Comparison of ENCODE assay signal across 8 cellular contexts in genomic region chr17:8382052-8382879, GRCh38. TPM values are rescaled to one million over a fixed set of nuclear protein-coding genes. Genes with fewer than 3 reads are reported as not detected.
DNase-seq lines count a peak whose midpoint lies in the region; ATAC-seq and TF ChIP-seq lines count a peak whose summit lies in the region.

No MANE protein-coding gene starts in this region.

- DNase-seq in NCI-H82 (lab: John Stamatoyannopoulos, UW) (peak; percentile 76), NCI-H82 treated with DMSO at 0.1 percent for 48 hours (lab: John Stamatoyannopoulos, UW; ENCODE audit: unreplicated experiment) (no peak), glutamatergic neuron (no peak), spleen (no peak), HK-2 (ENCODE audit: unreplicated experiment) (no peak), superior temporal gyrus (ENCODE audit: extremely low spot score) (no peak)

- intact Hi-C loops in spleen (cut with DNase I; ENCODE audit: low total_unique reads): no loop called here

- peak overlapping the region; percentile 99 for H3K4me3 Mint-ChIP-seq in glutamatergic neuron (ENCODE audit: unreplicated experiment)

- ATAC-seq in HG02870 (IDR thresholded peaks at IDR 0.05; ENCODE audit: unreplicated experiment): no peak

- H3K27ac Mint-ChIP-seq in glutamatergic neuron (ENCODE audit: unreplicated experiment): peak overlapping the region; percentile 95

- H3K27ac ChIP-seq in VCaP (peak overlapping the region; percentile 92), spleen (peak overlapping the region; percentile 76 to 97 (median 93))

- no peak for TF ChIP-seq POLR2A in spleen (IDR thresholded peaks at IDR 0.05)

- peak overlapping the region; percentile 70 to 95 (median 84) for H3K4me3 ChIP-seq in spleen

- H3K9me3 Mint-ChIP-seq in glutamatergic neuron (ENCODE audit: unreplicated experiment): peaks cover 8% of the 10 kb centered on the region

- peaks cover 36 to 74% (median 55%) of the 10 kb centered on the region in 6 donors for H3K4me1 ChIP-seq in spleen

- no peaks in the 10 kb centered on the region for H3K36me3 Mint-ChIP-seq in glutamatergic neuron (ENCODE audit: unreplicated experiment)

- no peaks in the 10 kb centered on the region for H3K27me3 ChIP-seq in spleen (replicated peaks in 1 of 7)

- H3K27me3 Mint-ChIP-seq in glutamatergic neuron (ENCODE audit: unreplicated experiment): peaks cover 8% of the 10 kb centered on the region

- TF ChIP-seq CTCF in VCaP (conservative IDR thresholded peaks at IDR 0.05) (no peak), glutamatergic neuron (IDR thresholded peaks at IDR 0.05; ENCODE audit: partially characterized antibody, unreplicated experiment) (no peak), spleen (IDR thresholded peaks at IDR 0.05 in 8 of 11, conservative IDR thresholded peaks at IDR 0.05 in 3 of 11) (no peak)

- peaks cover 0 to 49% (median 46%) of the 10 kb centered on the region in 6 donors for H3K36me3 ChIP-seq in spleen

- no peaks in the 10 kb centered on the region for H3K9me3 ChIP-seq in spleen

- peaks cover 8% of the 10 kb centered on the region for H3K4me1 Mint-ChIP-seq in glutamatergic neuron (ENCODE audit: low read depth, unreplicated experiment)

- 15 to 18% (median 16%) methylated on average over 27 of the region's 27 CpGs for WGBS in spleen, 5 donors

RNA-seq across cellular contexts. Expression of gene RPL26, which starts 0.7 kb away (rescaled TPM):
- 941 TPM for total RNA-seq in glutamatergic neuron (ENCODE audit: unreplicated experiment)
- total RNA-seq in spleen: 1,000 to 10,000 TPM; 1,067 to 3,608 (median 1,651) TPM
- polyA plus RNA-seq in spleen: 1,000 to 10,000 TPM; 5,013 to 7,063 (median 6,510) TPM

RNA-seq across cellular contexts. Expression of gene RNF222, which starts 15.4 kb away (rescaled TPM):
- total RNA-seq in glutamatergic neuron (ENCODE audit: unreplicated experiment): not detected
- total RNA-seq in spleen: not detected
- polyA plus RNA-seq in spleen: under 1 TPM in 2 of 3 donors, not detected in 1; 0.03 to 0.05 TPM

RNA-seq across cellular contexts. Expression of gene ODF4, which starts 42.6 kb away (rescaled TPM):
- total RNA-seq in glutamatergic neuron (ENCODE audit: unreplicated experiment) (not detected), spleen (not detected)
- polyA plus RNA-seq in spleen: not detected

RNA-seq across cellular contexts. Expression of gene NDEL1, which starts 53.4 kb away (rescaled TPM):
- 51.7 TPM for total RNA-seq in glutamatergic neuron (ENCODE audit: unreplicated experiment)
- 100 to 1,000 TPM in 3 of 7 donors, 10 to 100 TPM in 4; 67.7 to 141 (median 90.5) TPM for total RNA-seq in spleen
- 10 to 100 TPM; 11.6 to 26.0 (median 13.6) TPM for polyA plus RNA-seq in spleen
